In genomic region chr9:125634040-125634717, GRCh38 we compare ENCODE assay signal across 14 cellular contexts.
A peak's percentile ranks its signal among the peaks of the same experiment; 100 is the strongest.
DNase-seq lines count a peak whose midpoint lies in the region; ATAC-seq, FAIRE-seq and TF ChIP-seq lines count a peak whose summit lies in the region.
"Had no signal": no experiment of that assay in that cellular context is flagged by ENCODE, and none has a peak within 500 bp of the region (broad histone marks: within the 10 kb centered on the region; RNA-seq: fewer than 3 reads in every experiment).

No MANE protein-coding gene starts in this region.

- FAIRE-seq in GM19239 (lab: Jason Lieb, UNC) (peak; percentile 89), astrocyte (lab: Jason Lieb, UNC) (no peak)
- FAIRE-seq: colon had no signal

- H2AFZ ChIP-seq in astrocyte (ENCODE audit: low read depth, low read length), result no peak overlapping the region

- H3K9me3 ChIP-seq in astrocyte (ENCODE audit: insufficient read depth, low read depth, low read length), result no peaks in the 10 kb centered on the region

- no peaks in the 10 kb centered on the region for H3K9me3 Mint-ChIP-seq in astrocyte (ENCODE audit: unreplicated experiment)
- H3K9me3 Mint-ChIP-seq: T-cell had no signal

- peaks cover 88% of the 10 kb centered on the region for H3K79me2 ChIP-seq in astrocyte (ENCODE audit: insufficient read depth, low read length)

- no peak overlapping the region for H3K4me3 ChIP-seq in AG10803 (ENCODE audit: low read length)
- no peak overlapping the region for H3K4me3 ChIP-seq in astrocyte (ENCODE audit: insufficient read depth, low read depth, low read length)

- no peaks in the 10 kb centered on the region for H3K36me3 ChIP-seq in astrocyte (ENCODE audit: insufficient read depth, low read length)

- peaks cover 34% of the 10 kb centered on the region for H3K4me1 ChIP-seq in astrocyte (ENCODE audit: insufficient read depth, low read length)

- TF ChIP-seq CTCF in AG10803 (conservative IDR thresholded peaks at IDR 0.05; ENCODE audit: low read length) (no peak), astrocyte (IDR thresholded peaks at IDR 0.05; ENCODE audit: insufficient read depth, low read depth, low read length) (no peak)

- peaks cover 78% of the 10 kb centered on the region for H4K20me1 ChIP-seq in astrocyte (ENCODE audit: insufficient read depth, low read length)

- no peaks in the 10 kb centered on the region for H3K27me3 Mint-ChIP-seq in astrocyte (ENCODE audit: low read depth, unreplicated experiment)
- H3K27me3 Mint-ChIP-seq: T-cell had no signal

- no peak for ATAC-seq in HG03039 (IDR thresholded peaks at IDR 0.05; ENCODE audit: unreplicated experiment)
- ATAC-seq: T-cell had no signal

- H3K4me3 Mint-ChIP-seq in astrocyte (ENCODE audit: unreplicated experiment), result no peak overlapping the region
- H3K4me3 Mint-ChIP-seq: T-cell had no signal

- H3K27ac ChIP-seq in astrocyte (ENCODE audit: low read depth, low read length) (no peak overlapping the region), caudate nucleus (ENCODE audit: low read depth, low read length) (no peak overlapping the region)

- no peak overlapping the region for H3K9ac ChIP-seq in astrocyte (ENCODE audit: low read length)

- H3K36me3 Mint-ChIP-seq in astrocyte (ENCODE audit: low read depth, unreplicated experiment), result no peaks in the 10 kb centered on the region

- peak overlapping the region; percentile 35 for H3K4me2 ChIP-seq in astrocyte (ENCODE audit: low read length)

- peak overlapping the region; percentile 13 for H3K27ac Mint-ChIP-seq in astrocyte (ENCODE audit: unreplicated experiment)
- H3K27ac Mint-ChIP-seq: T-cell had no signal

- DNase-seq in AG10803 (ENCODE audit: low read depth), result peak; percentile 56
- DNase-seq in GM19239 (ENCODE audit: insufficient read length, low spot score), result no peak
- peak; percentile 46 to 69 for DNase-seq in NOMO-1 (lab: John Stamatoyannopoulos, UW; ENCODE audit: unreplicated experiment in 2 of 2)
- DNase-seq in astrocyte (ENCODE audit: low read depth), result no peak
- DNase-seq in HPDE6-E6E7 (ENCODE audit: extremely low spot score), result no peak
- no peak for DNase-seq in caudate nucleus (lab: John Stamatoyannopoulos, UW)
- no peak for DNase-seq in DMS153 treated with DMSO at 0.1 percent for 48 hours (lab: John Stamatoyannopoulos, UW; ENCODE audit: unreplicated experiment)
- DNase-seq: activated CD4-positive, alpha-beta T cell treated with anti-CD3 and anti-CD28 coated beads, Interleukin-2, amount 50 U/mL, for 48 hours; activated naive CD4-positive, alpha-beta T cell treated with Interleukin-2 at 50 U/mL for 16 hours; NCI-H526; stimulated activated CD4-positive, alpha-beta T cell treated with anti-CD3 and anti-CD28 coated beads, Interleukin-2, amount 100 ng/mL, for 24 hours; T-cell had no signal

- peaks cover 29% of the 10 kb centered on the region for H3K4me1 Mint-ChIP-seq in astrocyte (ENCODE audit: low read depth, unreplicated experiment)

- H3K27me3 ChIP-seq in astrocyte (ENCODE audit: insufficient read depth, low read length), result no peaks in the 10 kb centered on the region

Comparison
In these comparisons a context has a peak if more than half of its experiments do, and no peak if none do; other contexts are left out.
1. DNase-seq: peak in AG10803 (single experiment) and NOMO-1 (2 of 2); none in GM19239 (single experiment), astrocyte (single experiment), HPDE6-E6E7 (single experiment), caudate nucleus (0 of 61) and DMS153 treated with DMSO at 0.1 percent for 48 hours (single experiment).